1 cellular context compared by ENCODE assay signal in the genomic region with DNA sequence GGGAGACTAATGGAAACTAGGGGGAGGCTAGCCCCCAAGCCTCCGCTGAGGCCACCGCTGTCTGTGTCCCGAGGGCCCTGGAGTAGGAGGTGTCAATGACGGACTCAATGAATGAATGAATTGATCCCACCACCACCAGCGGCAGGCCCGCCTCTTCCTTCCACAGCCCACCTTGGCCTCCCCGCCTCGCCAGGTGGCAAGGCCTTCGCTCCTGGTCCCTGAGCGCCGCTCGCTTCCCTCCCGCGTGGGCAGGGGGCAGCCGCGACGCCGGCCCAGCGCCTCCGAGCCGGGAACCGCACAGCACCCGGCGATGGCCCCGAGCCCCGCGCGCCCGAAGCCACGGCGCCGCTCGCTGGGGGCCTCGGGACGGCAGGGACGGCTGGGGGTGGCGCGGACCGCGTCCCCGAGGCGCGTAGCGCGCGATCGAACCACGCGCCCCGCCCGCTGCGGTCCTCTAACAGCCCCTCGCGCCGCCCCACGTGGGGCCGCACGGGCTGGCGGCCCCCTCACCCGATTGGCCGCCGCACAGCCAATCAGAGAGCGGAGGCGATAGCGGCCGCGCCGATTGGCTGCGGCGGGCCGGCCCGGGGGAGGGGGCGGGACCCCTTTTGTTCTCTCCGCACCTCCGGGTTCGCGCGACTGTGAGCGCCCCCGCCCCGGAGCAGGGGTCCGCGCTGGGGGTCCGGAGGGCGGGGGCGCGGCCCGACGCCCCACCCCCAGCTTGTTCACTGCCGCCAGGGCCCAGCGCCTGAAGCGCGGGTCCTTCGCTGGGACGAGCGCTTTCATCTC.
TF ChIP-seq lines count a peak whose summit lies in the region.

No MANE protein-coding gene starts in this region.

TF ChIP-seq in K562, 482 proteins besides CTCF, POLR2A, EP300 and RAD21 (continued from another document and continues in another):
- TF ChIP-seq, protein P1, sequence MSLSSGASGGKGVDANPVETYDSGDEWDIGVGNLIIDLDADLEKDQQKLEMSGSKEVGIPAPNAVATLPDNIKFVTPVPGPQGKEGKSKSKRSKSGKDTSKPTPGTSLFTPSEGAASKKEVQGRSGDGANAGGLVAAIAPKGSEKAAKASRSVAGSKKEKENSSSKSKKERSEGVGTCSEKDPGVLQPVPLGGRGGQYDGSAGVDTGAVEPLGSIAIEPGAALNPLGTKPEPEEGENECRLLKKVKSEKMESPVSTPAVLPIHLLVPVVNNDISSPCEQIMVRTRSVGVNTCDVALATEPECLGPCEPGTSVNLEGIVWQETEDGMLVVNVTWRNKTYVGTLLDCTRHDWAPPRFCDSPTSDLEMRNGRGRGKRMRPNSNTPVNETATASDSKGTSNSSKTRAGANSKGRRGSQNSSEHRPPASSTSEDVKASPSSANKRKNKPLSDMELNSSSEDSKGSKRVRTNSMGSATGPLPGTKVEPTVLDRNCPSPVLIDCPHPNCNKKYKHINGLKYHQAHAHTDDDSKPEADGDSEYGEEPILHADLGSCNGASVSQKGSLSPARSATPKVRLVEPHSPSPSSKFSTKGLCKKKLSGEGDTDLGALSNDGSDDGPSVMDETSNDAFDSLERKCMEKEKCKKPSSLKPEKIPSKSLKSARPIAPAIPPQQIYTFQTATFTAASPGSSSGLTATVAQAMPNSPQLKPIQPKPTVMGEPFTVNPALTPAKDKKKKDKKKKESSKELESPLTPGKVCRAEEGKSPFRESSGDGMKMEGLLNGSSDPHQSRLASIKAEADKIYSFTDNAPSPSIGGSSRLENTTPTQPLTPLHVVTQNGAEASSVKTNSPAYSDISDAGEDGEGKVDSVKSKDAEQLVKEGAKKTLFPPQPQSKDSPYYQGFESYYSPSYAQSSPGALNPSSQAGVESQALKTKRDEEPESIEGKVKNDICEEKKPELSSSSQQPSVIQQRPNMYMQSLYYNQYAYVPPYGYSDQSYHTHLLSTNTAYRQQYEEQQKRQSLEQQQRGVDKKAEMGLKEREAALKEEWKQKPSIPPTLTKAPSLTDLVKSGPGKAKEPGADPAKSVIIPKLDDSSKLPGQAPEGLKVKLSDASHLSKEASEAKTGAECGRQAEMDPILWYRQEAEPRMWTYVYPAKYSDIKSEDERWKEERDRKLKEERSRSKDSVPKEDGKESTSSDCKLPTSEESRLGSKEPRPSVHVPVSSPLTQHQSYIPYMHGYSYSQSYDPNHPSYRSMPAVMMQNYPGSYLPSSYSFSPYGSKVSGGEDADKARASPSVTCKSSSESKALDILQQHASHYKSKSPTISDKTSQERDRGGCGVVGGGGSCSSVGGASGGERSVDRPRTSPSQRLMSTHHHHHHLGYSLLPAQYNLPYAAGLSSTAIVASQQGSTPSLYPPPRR (CRISPR knock-in tag; IDR thresholded peaks at IDR 0.05; ENCODE audit: borderline replicate concordance) = no peak
- TF ChIP-seq, protein P2, sequence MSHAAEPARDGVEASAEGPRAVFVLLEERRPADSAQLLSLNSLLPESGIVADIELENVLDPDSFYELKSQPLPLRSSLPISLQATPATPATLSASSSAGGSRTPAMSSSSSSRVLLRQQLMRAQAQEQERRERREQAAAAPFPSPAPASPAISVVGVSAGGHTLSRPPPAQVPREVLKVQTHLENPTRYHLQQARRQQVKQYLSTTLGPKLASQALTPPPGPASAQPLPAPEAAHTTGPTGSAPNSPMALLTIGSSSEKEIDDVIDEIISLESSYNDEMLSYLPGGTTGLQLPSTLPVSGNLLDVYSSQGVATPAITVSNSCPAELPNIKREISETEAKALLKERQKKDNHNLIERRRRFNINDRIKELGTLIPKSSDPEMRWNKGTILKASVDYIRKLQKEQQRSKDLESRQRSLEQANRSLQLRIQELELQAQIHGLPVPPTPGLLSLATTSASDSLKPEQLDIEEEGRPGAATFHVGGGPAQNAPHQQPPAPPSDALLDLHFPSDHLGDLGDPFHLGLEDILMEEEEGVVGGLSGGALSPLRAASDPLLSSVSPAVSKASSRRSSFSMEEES (CRISPR knock-in tag; IDR thresholded peaks at IDR 0.05) = no peak
- TF ChIP-seq, protein P3, sequence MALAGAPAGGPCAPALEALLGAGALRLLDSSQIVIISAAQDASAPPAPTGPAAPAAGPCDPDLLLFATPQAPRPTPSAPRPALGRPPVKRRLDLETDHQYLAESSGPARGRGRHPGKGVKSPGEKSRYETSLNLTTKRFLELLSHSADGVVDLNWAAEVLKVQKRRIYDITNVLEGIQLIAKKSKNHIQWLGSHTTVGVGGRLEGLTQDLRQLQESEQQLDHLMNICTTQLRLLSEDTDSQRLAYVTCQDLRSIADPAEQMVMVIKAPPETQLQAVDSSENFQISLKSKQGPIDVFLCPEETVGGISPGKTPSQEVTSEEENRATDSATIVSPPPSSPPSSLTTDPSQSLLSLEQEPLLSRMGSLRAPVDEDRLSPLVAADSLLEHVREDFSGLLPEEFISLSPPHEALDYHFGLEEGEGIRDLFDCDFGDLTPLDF (CRISPR knock-in tag; IDR thresholded peaks at IDR 0.05) = no peak; the same call in 1 of the 2 replicates
- TF ChIP-seq HDAC3 (IDR thresholded peaks at IDR 0.05; ENCODE audit: borderline replicate concordance, partially characterized antibody) (no peak), PCBP2 (IDR thresholded peaks at IDR 0.05; ENCODE audit: low read depth, low read length, poor library complexity, severe bottlenecking) (no peak), CCAR2 (IDR thresholded peaks at IDR 0.05; ENCODE audit: low read depth, low read length) (no peak), PHTF2 (CRISPR knock-in tag; IDR thresholded peaks at IDR 0.05) (no peak), ZNF766 (CRISPR knock-in tag; conservative IDR thresholded peaks at IDR 0.05) (0 out of 2 replicates have a peak, but pooled peaks have one; percentile 64), ZNF212 (CRISPR knock-in tag; IDR thresholded peaks at IDR 0.05) (no peak), NEUROD1 (IDR thresholded peaks at IDR 0.05; ENCODE audit: borderline replicate concordance, low read depth, low read length, partially characterized antibody) (peak; percentile 88), ZNF174 (CRISPR knock-in tag; IDR thresholded peaks at IDR 0.05) (no peak), DDX20 (tag; IDR thresholded peaks at IDR 0.05; ENCODE audit: low read depth) (no peak), MED1 (CRISPR knock-in tag; IDR thresholded peaks at IDR 0.05; ENCODE audit: borderline replicate concordance) (0 out of 2 replicates have a peak, but pooled peaks have one; percentile 68), ARID2 (IDR thresholded peaks at IDR 0.05) (no peak), RNF2 (IDR thresholded peaks at IDR 0.05) (peak; percentile 43; the same call in 1 of the 2 replicates), RBM25 (IDR thresholded peaks at IDR 0.05; ENCODE audit: low read depth, low read length, severe bottlenecking) (peak; percentile 100), ZNF24 (IDR thresholded peaks at IDR 0.05) (peak; percentile 94), FOXP1 (CRISPR knock-in tag; IDR thresholded peaks at IDR 0.05) (peak; percentile 94), NCOR1 (IDR thresholded peaks at IDR 0.05) (no peak), ZNF384 (IDR thresholded peaks at IDR 0.05; ENCODE audit: low read depth, low read length) (no peak), POLR3G (IDR thresholded peaks at IDR 0.05; ENCODE audit: extremely low read depth, insufficient read length, insufficient replicate concordance) (no peak), SMARCE1 (IDR thresholded peaks at IDR 0.05) (no peak), BMI1 (IDR thresholded peaks at IDR 0.05; ENCODE audit: low read length) (no peak), TEAD1 (CRISPR knock-in tag; IDR thresholded peaks at IDR 0.05) (peak in 1 of 2 experiments; percentile 76; a peak in 1 of 4 replicates), FUS (optimal IDR thresholded peaks at IDR 0.05; ENCODE audit: low read depth, low read length) (no peak), POLR2B (IDR thresholded peaks at IDR 0.05; ENCODE audit: low read depth, partially characterized antibody) (no peak), MEIS2 (IDR thresholded peaks at IDR 0.05; ENCODE audit: partially characterized antibody) (no peak), ZNF408 (CRISPR knock-in tag; IDR thresholded peaks at IDR 0.05; ENCODE audit: low read depth) (no peak), TGIF2 (CRISPR knock-in tag; IDR thresholded peaks at IDR 0.05) (0 out of 2 replicates have a peak, but pooled peaks have one; percentile 41), CBFA2T3 (IDR thresholded peaks at IDR 0.05) (no peak), JUNB (CRISPR knock-in tag; conservative IDR thresholded peaks at IDR 0.05) (no peak)
- TF ChIP-seq, protein P4, sequence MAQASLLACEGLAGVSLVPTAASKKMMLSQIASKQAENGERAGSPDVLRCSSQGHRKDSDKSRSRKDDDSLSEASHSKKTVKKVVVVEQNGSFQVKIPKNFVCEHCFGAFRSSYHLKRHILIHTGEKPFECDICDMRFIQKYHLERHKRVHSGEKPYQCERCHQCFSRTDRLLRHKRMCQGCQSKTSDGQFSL (CRISPR knock-in tag; IDR thresholded peaks at IDR 0.05) = peak; percentile 47; the same call in 1 of the 2 replicates
- TF ChIP-seq, protein P4 (tag; IDR thresholded peaks at IDR 0.05) = no peak
- TF ChIP-seq, protein P5, sequence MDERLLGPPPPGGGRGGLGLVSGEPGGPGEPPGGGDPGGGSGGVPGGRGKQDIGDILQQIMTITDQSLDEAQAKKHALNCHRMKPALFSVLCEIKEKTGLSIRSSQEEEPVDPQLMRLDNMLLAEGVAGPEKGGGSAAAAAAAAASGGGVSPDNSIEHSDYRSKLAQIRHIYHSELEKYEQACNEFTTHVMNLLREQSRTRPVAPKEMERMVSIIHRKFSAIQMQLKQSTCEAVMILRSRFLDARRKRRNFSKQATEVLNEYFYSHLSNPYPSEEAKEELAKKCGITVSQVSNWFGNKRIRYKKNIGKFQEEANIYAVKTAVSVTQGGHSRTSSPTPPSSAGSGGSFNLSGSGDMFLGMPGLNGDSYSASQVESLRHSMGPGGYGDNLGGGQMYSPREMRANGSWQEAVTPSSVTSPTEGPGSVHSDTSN (CRISPR knock-in tag; IDR thresholded peaks at IDR 0.05; ENCODE audit: low read depth) = no peak
- TF ChIP-seq, protein P5 (tag; conservative IDR thresholded peaks at IDR 0.05; ENCODE audit: low read depth) = no peak
- TF ChIP-seq, protein P6, sequence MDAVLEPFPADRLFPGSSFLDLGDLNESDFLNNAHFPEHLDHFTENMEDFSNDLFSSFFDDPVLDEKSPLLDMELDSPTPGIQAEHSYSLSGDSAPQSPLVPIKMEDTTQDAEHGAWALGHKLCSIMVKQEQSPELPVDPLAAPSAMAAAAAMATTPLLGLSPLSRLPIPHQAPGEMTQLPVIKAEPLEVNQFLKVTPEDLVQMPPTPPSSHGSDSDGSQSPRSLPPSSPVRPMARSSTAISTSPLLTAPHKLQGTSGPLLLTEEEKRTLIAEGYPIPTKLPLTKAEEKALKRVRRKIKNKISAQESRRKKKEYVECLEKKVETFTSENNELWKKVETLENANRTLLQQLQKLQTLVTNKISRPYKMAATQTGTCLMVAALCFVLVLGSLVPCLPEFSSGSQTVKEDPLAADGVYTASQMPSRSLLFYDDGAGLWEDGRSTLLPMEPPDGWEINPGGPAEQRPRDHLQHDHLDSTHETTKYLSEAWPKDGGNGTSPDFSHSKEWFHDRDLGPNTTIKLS (IDR thresholded peaks at IDR 0.05; ENCODE audit: borderline replicate concordance, low read depth) = peak; percentile 89
- TF ChIP-seq, protein P7, sequence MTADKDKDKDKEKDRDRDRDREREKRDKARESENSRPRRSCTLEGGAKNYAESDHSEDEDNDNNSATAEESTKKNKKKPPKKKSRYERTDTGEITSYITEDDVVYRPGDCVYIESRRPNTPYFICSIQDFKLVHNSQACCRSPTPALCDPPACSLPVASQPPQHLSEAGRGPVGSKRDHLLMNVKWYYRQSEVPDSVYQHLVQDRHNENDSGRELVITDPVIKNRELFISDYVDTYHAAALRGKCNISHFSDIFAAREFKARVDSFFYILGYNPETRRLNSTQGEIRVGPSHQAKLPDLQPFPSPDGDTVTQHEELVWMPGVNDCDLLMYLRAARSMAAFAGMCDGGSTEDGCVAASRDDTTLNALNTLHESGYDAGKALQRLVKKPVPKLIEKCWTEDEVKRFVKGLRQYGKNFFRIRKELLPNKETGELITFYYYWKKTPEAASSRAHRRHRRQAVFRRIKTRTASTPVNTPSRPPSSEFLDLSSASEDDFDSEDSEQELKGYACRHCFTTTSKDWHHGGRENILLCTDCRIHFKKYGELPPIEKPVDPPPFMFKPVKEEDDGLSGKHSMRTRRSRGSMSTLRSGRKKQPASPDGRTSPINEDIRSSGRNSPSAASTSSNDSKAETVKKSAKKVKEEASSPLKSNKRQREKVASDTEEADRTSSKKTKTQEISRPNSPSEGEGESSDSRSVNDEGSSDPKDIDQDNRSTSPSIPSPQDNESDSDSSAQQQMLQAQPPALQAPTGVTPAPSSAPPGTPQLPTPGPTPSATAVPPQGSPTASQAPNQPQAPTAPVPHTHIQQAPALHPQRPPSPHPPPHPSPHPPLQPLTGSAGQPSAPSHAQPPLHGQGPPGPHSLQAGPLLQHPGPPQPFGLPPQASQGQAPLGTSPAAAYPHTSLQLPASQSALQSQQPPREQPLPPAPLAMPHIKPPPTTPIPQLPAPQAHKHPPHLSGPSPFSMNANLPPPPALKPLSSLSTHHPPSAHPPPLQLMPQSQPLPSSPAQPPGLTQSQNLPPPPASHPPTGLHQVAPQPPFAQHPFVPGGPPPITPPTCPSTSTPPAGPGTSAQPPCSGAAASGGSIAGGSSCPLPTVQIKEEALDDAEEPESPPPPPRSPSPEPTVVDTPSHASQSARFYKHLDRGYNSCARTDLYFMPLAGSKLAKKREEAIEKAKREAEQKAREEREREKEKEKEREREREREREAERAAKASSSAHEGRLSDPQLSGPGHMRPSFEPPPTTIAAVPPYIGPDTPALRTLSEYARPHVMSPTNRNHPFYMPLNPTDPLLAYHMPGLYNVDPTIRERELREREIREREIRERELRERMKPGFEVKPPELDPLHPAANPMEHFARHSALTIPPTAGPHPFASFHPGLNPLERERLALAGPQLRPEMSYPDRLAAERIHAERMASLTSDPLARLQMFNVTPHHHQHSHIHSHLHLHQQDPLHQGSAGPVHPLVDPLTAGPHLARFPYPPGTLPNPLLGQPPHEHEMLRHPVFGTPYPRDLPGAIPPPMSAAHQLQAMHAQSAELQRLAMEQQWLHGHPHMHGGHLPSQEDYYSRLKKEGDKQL (CRISPR knock-in tag; IDR thresholded peaks at IDR 0.05; ENCODE audit: borderline replicate concordance) = no peak
- TF ChIP-seq, protein P8, sequence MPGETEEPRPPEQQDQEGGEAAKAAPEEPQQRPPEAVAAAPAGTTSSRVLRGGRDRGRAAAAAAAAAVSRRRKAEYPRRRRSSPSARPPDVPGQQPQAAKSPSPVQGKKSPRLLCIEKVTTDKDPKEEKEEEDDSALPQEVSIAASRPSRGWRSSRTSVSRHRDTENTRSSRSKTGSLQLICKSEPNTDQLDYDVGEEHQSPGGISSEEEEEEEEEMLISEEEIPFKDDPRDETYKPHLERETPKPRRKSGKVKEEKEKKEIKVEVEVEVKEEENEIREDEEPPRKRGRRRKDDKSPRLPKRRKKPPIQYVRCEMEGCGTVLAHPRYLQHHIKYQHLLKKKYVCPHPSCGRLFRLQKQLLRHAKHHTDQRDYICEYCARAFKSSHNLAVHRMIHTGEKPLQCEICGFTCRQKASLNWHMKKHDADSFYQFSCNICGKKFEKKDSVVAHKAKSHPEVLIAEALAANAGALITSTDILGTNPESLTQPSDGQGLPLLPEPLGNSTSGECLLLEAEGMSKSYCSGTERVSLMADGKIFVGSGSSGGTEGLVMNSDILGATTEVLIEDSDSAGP (CRISPR knock-in tag; IDR thresholded peaks at IDR 0.05) = no peak
